11 cellular contexts compared by ENCODE assay signal in genomic region chr3:115085197-115085865, GRCh38.
DNase-seq lines count a peak whose midpoint lies in the region; ATAC-seq, FAIRE-seq and TF ChIP-seq lines count a peak whose summit lies in the region.
"Had no signal": no experiment of that assay in that cellular context is flagged by ENCODE, and none has a peak within 500 bp of the region (broad histone marks: within the 10 kb centered on the region; RNA-seq: fewer than 3 reads in every experiment).

No MANE protein-coding gene starts in this region.

- H3K4me2 ChIP-seq in HepG2 (ENCODE audit: low read depth, low read length) = no peak overlapping the region

- H3K4me1 ChIP-seq in HepG2 (ENCODE audit: insufficient read depth, low read length) (no peaks in the 10 kb centered on the region), right lobe of liver (no peaks in the 10 kb centered on the region), vagina (peaks cover 34% of the 10 kb centered on the region)

- BruUV-seq in HepG2 (replicated peaks; lab: Mats Ljungman, UMichigan) = no TSS peak

- no peaks in the 10 kb centered on the region for H4K20me1 ChIP-seq in HepG2 (ENCODE audit: insufficient read depth, low read length)

- TF ChIP-seq POLR2A in HepG2 (IDR thresholded peaks at IDR 0.05; ENCODE audit: insufficient read depth in 1 of 2, low read depth in 2 of 2, low read length in 2 of 2) (no peak), right lobe of liver (IDR thresholded peaks at IDR 0.05) (no peak), vagina (IDR thresholded peaks at IDR 0.05) (no peak)

- no peak for FAIRE-seq in HepG2 (lab: Jason Lieb, UNC)
- FAIRE-seq: colon, pancreas had no signal

- in situ Hi-C loops in HepG2 (cut with HindIII; ENCODE audit: extremely low pct_ligation_motif_present, low pct_unique_long_range_greater_than_20kb) = loop anchor here (10.0 to 25.0 kb wide), 2 partner anchors 261 to 602 kb away; no protein-coding TSS in a partner anchor
- in situ Hi-C loops in brain microvascular endothelial cell (cut with HindIII; ENCODE audit: low pct_ligation_motif_present, low sequenced_read_pairs) = no loop called here

- H3K4me3 ChIP-seq in HepG2 (replicated peaks in 1 of 3; ENCODE audit: insufficient read depth in 1 of 3, low read depth in 2 of 3, low read length in 3 of 3) (no peak overlapping the region), right lobe of liver (no peak overlapping the region), brain microvascular endothelial cell (ENCODE audit: low read depth, low read length) (no peak overlapping the region), vagina (no peak overlapping the region)
- H3K4me3 ChIP-seq: pancreas had no signal

- TF ChIP-seq EP300 in HepG2 (IDR thresholded peaks at IDR 0.05; ENCODE audit: low read depth in 2 of 2, low read length in 2 of 2) (no peak), HepG2 (CRISPR knock-in tag; IDR thresholded peaks at IDR 0.05; ENCODE audit: borderline replicate concordance) (no peak)

- H3K27me3 ChIP-seq in HepG2 (ENCODE audit: control insufficient read depth in 1 of 2, insufficient read depth in 2 of 2, low read length in 2 of 2) = no peaks in the 10 kb centered on the region; a peak in 1 of 5 replicates
- H3K27me3 ChIP-seq in right lobe of liver = no peaks in the 10 kb centered on the region
- H3K27me3 ChIP-seq in brain microvascular endothelial cell (replicated peaks) = no peaks in the 10 kb centered on the region
- no peaks in the 10 kb centered on the region for H3K27me3 ChIP-seq in vagina
- H3K27me3 ChIP-seq: pancreas had no signal

- intact Hi-C loops in HepG2 (cut with micrococcal nuclease; ENCODE audit: unreplicated experiment) = no loop called here
- intact Hi-C loops in right lobe of liver (cut with DNase I) = no loop called here
- intact Hi-C loops in vagina (cut with DNase I) = no loop called here

- no peak overlapping the region for H2AFZ ChIP-seq in HepG2 (ENCODE audit: low read length)

- ATAC-seq in HepG2 (peak; percentile 62; the same call in 2 of the 3 replicates), right lobe of liver (no peak), GM18868 (IDR thresholded peaks at IDR 0.05; ENCODE audit: unreplicated experiment) (no peak)

- no peak for TF ChIP-seq RAD21 in HepG2 (CRISPR knock-in tag; IDR thresholded peaks at IDR 0.05)

- H3K9me3 ChIP-seq in HepG2 (ENCODE audit: low read length) (no peaks in the 10 kb centered on the region), right lobe of liver (no peaks in the 10 kb centered on the region), vagina (no peaks in the 10 kb centered on the region)
- H3K9me3 ChIP-seq: pancreas had no signal

- POLR2A ChIA-PET in HepG2 (lab: Yijun Ruan, JAX) = no interaction called here

- no peaks in the 10 kb centered on the region for H3K79me2 ChIP-seq in HepG2 (ENCODE audit: insufficient read depth, low read length)

- H3K27ac ChIP-seq in HepG2 (ENCODE audit: extremely low read length, insufficient read depth, low read length) (no peak overlapping the region), right lobe of liver (no peak overlapping the region), brain microvascular endothelial cell (no peak overlapping the region), vagina (peak overlapping the region; percentile 24)
- H3K27ac ChIP-seq: pancreas had no signal

- CTCF ChIA-PET in HepG2 (lab: Yijun Ruan, JAX; ENCODE audit: low intra/inter-chr PET ratio, low total read pairs) = no interaction called here

- TF ChIP-seq CTCF in HepG2 (CRISPR knock-in tag; IDR thresholded peaks at IDR 0.05) = no peak
- TF ChIP-seq CTCF in right lobe of liver (IDR thresholded peaks at IDR 0.05) = no peak
- peak; percentile 55 for TF ChIP-seq CTCF in brain microvascular endothelial cell (IDR thresholded peaks at IDR 0.05; ENCODE audit: low read depth, low read length, missing control alignments)
- no peak for TF ChIP-seq CTCF in vagina (IDR thresholded peaks at IDR 0.05)

- H3K9ac ChIP-seq in HepG2 (ENCODE audit: insufficient read depth, low read depth, low read length) = no peak overlapping the region

- WGBS in HepG2 (ENCODE audit: low lambda C conversion rate) = 66% methylated on average over 2 of the region's 2 CpGs
- WGBS in right lobe of liver (ENCODE audit: insufficient coverage, low coverage, low lambda C conversion rate, missing lambda C conversion rate) = 76% methylated on average over 2 of the region's 2 CpGs

- no peak for DNase-seq in HepG2 (ENCODE audit: low spot score)
- no peak for DNase-seq in right lobe of liver
- no peak for DNase-seq in brain microvascular endothelial cell
- DNase-seq in hippocampal formation (lab: John Stamatoyannopoulos, UW) = peak; percentile 26 to 64
- no peak for DNase-seq in vagina (ENCODE audit: extremely low spot score in 2 of 2)
- DNase-seq in activated T-cell treated with anti-CD3 and anti-CD28 coated beads, Interleukin-2, amount 50 U/mL, for 1 hour = no peak
- DNase-seq in NCI-H128 (lab: John Stamatoyannopoulos, UW; ENCODE audit: unreplicated experiment) = no peak
- DNase-seq: NCI-H1694, pancreas had no signal

- H3K36me3 ChIP-seq in HepG2 (replicated peaks in 1 of 2; ENCODE audit: control insufficient read depth in 1 of 2, insufficient read depth in 2 of 2, low read length in 2 of 2) (no peaks in the 10 kb centered on the region), right lobe of liver (no peaks in the 10 kb centered on the region), brain microvascular endothelial cell (replicated peaks) (no peaks in the 10 kb centered on the region), vagina (no peaks in the 10 kb centered on the region)
- H3K36me3 ChIP-seq: pancreas had no signal

TF ChIP-seq in HepG2, 621 proteins besides CTCF, POLR2A, EP300 and RAD21:
- peak; percentile 79; the same call in 1 of the 2 replicates for TF ChIP-seq ZNF652 (CRISPR knock-in tag; IDR thresholded peaks at IDR 0.05; ENCODE audit: borderline replicate concordance, low read depth)
- TF ChIP-seq ZNF256 (CRISPR knock-in tag; conservative IDR thresholded peaks at IDR 0.05) = no peak

Comparison
In these comparisons a context has a peak if more than half of its experiments do, and no peak if none do; other contexts are left out.
1. DNase-seq: peak in hippocampal formation (2 of 2); none in HepG2 (single experiment), right lobe of liver (0 of 3), brain microvascular endothelial cell (single experiment), vagina (0 of 2), activated T-cell treated with anti-CD3 and anti-CD28 coated beads, Interleukin-2, amount 50 U/mL, for 1 hour (single experiment) and NCI-H128 (single experiment).